In the genomic region with DNA sequence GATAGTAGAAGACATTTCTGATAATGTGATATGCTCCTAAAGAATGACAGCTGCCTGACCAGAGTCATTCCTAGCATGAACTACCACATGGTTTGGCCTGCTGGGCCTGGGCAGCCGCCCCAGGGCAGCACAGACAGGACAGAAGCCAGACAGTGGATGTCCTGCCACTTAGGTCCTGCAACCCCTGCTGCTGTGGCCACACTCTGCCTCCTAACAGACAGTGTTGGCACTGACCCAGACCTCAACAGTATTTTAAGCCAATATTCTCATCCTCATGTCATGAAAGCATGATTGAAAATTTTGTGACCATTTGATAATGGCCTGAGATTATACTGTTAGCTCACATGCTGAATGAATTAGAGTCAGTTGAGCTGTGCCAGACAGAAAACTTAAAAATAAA, we compare ENCODE assay signal across 31 cellular contexts.
"Had no signal": no experiment of that assay in that cellular context is flagged by ENCODE, and none has a peak within 500 bp of the region (broad histone marks: within the 10 kb centered on the region; RNA-seq: fewer than 3 reads in every experiment).

No MANE protein-coding gene starts in this region.

- H3K4me3 Mint-ChIP-seq: activated CD4-positive, alpha-beta T cell treated with anti-CD3 and anti-CD28 coated beads for 36 hours; activated naive CD4-positive, alpha-beta T cell treated with anti-CD3 and anti-CD28 coated beads for 36 hours; activated naive CD8-positive, alpha-beta T cell treated with anti-CD3 and anti-CD28 coated beads for 36 hours; brain; effector memory CD8-positive, alpha-beta T cell; stimulated activated naive B cell treated with anti-CD40 and anti-IgM and Interleukin-4, amounts not matched to agents 10 μg/mL and 1 μg/mL and 100 μg/mL, for 72 hours; T-helper 2 cell treated with Interferon-gamma antibody and Interleukin-4, amounts not matched to agents 5 μg/mL and 100 μg/mL, for 36 hours had no signal

- H2AFZ ChIP-seq: parathyroid adenoma had no signal

- H3K27me3 ChIP-seq: adrenal gland, cardiac muscle cell, heart right ventricle, left lung, stomach, suprapubic skin, transverse colon had no signal

- H3K27me3 Mint-ChIP-seq: activated CD4-positive, alpha-beta T cell treated with anti-CD3 and anti-CD28 coated beads for 36 hours; activated naive CD8-positive, alpha-beta T cell treated with anti-CD3 and anti-CD28 coated beads for 36 hours; brain; effector memory CD8-positive, alpha-beta T cell; naive B cell; stimulated activated naive B cell treated with anti-CD40 and anti-IgM and Interleukin-4, amounts not matched to agents 10 μg/mL and 1 μg/mL and 100 μg/mL, for 72 hours had no signal

- H3K9me3 ChIP-seq: adrenal gland, left lung, psoas muscle, stomach, suprapubic skin, transverse colon had no signal

- DNase-seq: activated CD4-positive, alpha-beta T cell treated with anti-CD3 and anti-CD28 coated beads for 36 hours; activated CD4-positive, alpha-beta T cell treated with anti-CD3 and anti-CD28 coated beads, Interleukin-2, amount 50 U/mL, for 4 hours; activated CD4-positive, CD25-positive, alpha-beta regulatory T cell; activated effector memory CD4-positive, alpha-beta T cell treated with Interleukin-2 at 50 U/mL for 16 hours; activated naive CD4-positive, alpha-beta T cell treated with anti-CD3 and anti-CD28 coated beads for 36 hours; activated naive CD8-positive, alpha-beta T cell treated with anti-CD3 and anti-CD28 coated beads for 36 hours; activated T-cell treated with anti-CD3 and anti-CD28 coated beads for 4 hours; adrenal gland; aorta; cerebellar nuclear complex; cortex of kidney; effector memory CD8-positive, alpha-beta T cell; erythroblast; foreskin fibroblast; heart right ventricle; left lung; lower lobe of right lung; mucosa of descending colon; naive B cell; psoas muscle; stimulated activated CD4-positive, alpha-beta T cell treated with anti-CD3 and anti-CD28 coated beads, Interleukin-15, amount 100 ng/mL, for 24 hours; stimulated activated CD4-positive, alpha-beta T cell treated with anti-CD3 and anti-CD28 coated beads, Interleukin-2, amount 100 ng/mL, for 24 hours; stimulated activated naive B cell treated with anti-CD40 and anti-IgM and Interleukin-4, amounts not matched to agents 10 μg/mL and 1 μg/mL and 100 μg/mL, for 72 hours; stomach; T-helper 1 cell; transverse colon had no signal

- H3K27ac ChIP-seq: adrenal gland, cardiac muscle cell, left lung, lower lobe of right lung, parathyroid adenoma, psoas muscle, stomach, suprapubic skin, transverse colon had no signal

- H3K9ac ChIP-seq: parathyroid adenoma had no signal

- H3K4me1 Mint-ChIP-seq: activated CD4-positive, alpha-beta T cell treated with anti-CD3 and anti-CD28 coated beads for 36 hours; activated naive CD8-positive, alpha-beta T cell treated with anti-CD3 and anti-CD28 coated beads for 36 hours; brain; naive B cell; stimulated activated naive B cell treated with anti-CD40 and anti-IgM and Interleukin-4, amounts not matched to agents 10 μg/mL and 1 μg/mL and 100 μg/mL, for 72 hours had no signal

- H3K27ac Mint-ChIP-seq: activated CD4-positive, alpha-beta T cell treated with anti-CD3 and anti-CD28 coated beads for 36 hours; activated naive CD4-positive, alpha-beta T cell treated with anti-CD3 and anti-CD28 coated beads for 36 hours; activated naive CD8-positive, alpha-beta T cell treated with anti-CD3 and anti-CD28 coated beads for 36 hours; effector memory CD8-positive, alpha-beta T cell; stimulated activated naive B cell treated with anti-CD40 and anti-IgM and Interleukin-4, amounts not matched to agents 10 μg/mL and 1 μg/mL and 100 μg/mL, for 72 hours; T-helper 2 cell treated with Interferon-gamma antibody and Interleukin-4, amounts not matched to agents 5 μg/mL and 100 μg/mL, for 36 hours had no signal

- H3K9me3 Mint-ChIP-seq: brain had no signal

- H3K79me2 ChIP-seq: parathyroid adenoma had no signal

- H3K4me3 ChIP-seq: adrenal gland, cardiac muscle cell, heart right ventricle, left lung, lower lobe of right lung, mucosa of descending colon, psoas muscle, stomach, suprapubic skin, transverse colon had no signal

- H3K4me1 ChIP-seq: adrenal gland, heart right ventricle, left lung, lower lobe of right lung, parathyroid adenoma, psoas muscle, stomach had no signal

- H3K36me3 ChIP-seq: cardiac muscle cell, transverse colon had no signal

- ATAC-seq: activated CD4-positive, alpha-beta T cell treated with anti-CD3 and anti-CD28 coated beads for 36 hours; effector memory CD8-positive, alpha-beta T cell; heart right ventricle; left lung; lower lobe of right lung; mucosa of descending colon; stimulated activated naive B cell treated with anti-CD40 and anti-IgM and Interleukin-4, amounts not matched to agents 10 μg/mL and 1 μg/mL and 100 μg/mL, for 72 hours had no signal
